23 cellular contexts compared by ENCODE assay signal in the genomic region with DNA sequence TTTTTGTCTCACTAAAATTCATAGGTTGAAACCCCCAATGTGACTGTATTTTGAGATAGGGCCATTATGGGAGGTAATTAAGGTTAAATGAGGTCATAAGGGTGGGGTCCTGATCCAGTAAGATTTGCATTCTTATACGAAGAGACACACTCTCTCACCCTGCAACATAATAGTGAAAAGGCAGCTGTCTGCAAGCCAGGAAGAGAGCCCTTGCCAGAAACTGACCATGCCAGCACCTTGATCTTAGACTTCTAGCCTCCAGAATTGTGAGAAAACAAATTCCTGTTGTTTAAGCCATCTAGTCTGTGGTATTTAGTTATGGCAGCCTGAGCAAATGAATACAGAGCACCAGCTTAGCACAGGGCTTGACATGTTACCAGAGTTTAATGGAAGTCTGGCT. TPM values are rescaled to one million over a fixed set of nuclear protein-coding genes. Genes with fewer than 3 reads are reported as not detected.
"Had no signal": no experiment of that assay in that cellular context is flagged by ENCODE, and none has a peak within 500 bp of the region (broad histone marks: within the 10 kb centered on the region; RNA-seq: fewer than 3 reads in every experiment).

No MANE protein-coding gene starts in this region.

- H3K27ac Mint-ChIP-seq: IgD-negative memory B cell had no signal

- H3K4me3 ChIP-seq: K562 had no signal

- H3K4me1 Mint-ChIP-seq: IgD-negative memory B cell had no signal

- H3K36me3 Mint-ChIP-seq: IgD-negative memory B cell had no signal

- H3K4me2 ChIP-seq: KMS-11, SK-N-SH had no signal

- H3K9ac ChIP-seq: KMS-11, SK-N-SH had no signal

- DNase-seq: Kasumi-1, NCI-H1092, NCI-H1105 treated with DMSO at 0.1 percent for 48 hours, NCI-H1417 treated with DMSO at 0.1 percent for 48 hours, NCI-H146, NCI-H1694 treated with DMSO at 0.1 percent for 48 hours, NCI-H1930, NCI-H2081, NCI-H2171, NCI-H226, NCI-H446, NCI-H510A, NCI-H524 treated with DMSO at 0.1 percent for 48 hours, NCI-H69, NCI-H774, Right ventricle myocardium superior, RPMI8226, SIG-M5, SK-N-SH, SW 1271 had no signal

- H3K9me2 ChIP-seq: SK-N-SH had no signal

- H3K9me3 ChIP-seq: SK-N-SH had no signal

- H3K27ac ChIP-seq: KMS-11 had no signal

- H3K4me3 Mint-ChIP-seq: IgD-negative memory B cell had no signal

- ATAC-seq: K562 had no signal

RNA-seq across cellular contexts. Expression of a gene that starts 17.5 kb away (rescaled TPM):
- polyA plus RNA-seq: IgD-negative memory B cell had no signal
